27 cellular contexts compared by ENCODE assay signal in genomic region chr2:130918421-130918820, GRCh38.
"Had no signal": no experiment of that assay in that cellular context is flagged by ENCODE, and none has a peak within 500 bp of the region (broad histone marks: within the 10 kb centered on the region; RNA-seq: fewer than 3 reads in every experiment).

No MANE protein-coding gene starts in this region.

- ATAC-seq: esophagus mucosa; gastrocnemius medialis; left colon; left ventricle myocardium superior; lower lobe of right lung; naive thymus-derived CD8-positive, alpha-beta T cell; stimulated activated naive B cell treated with anti-CD40 and anti-IgM and Interleukin-4, amounts not matched to agents 10 μg/mL and 1 μg/mL and 100 μg/mL, for 72 hours had no signal

- H3K4me1 Mint-ChIP-seq: immature natural killer cell; naive thymus-derived CD8-positive, alpha-beta T cell; stimulated activated naive B cell treated with anti-CD40 and anti-IgM and Interleukin-4, amounts not matched to agents 10 μg/mL and 1 μg/mL and 100 μg/mL, for 72 hours had no signal

- H3K27ac Mint-ChIP-seq: endodermal cell; immature natural killer cell; progenitor cell of endocrine pancreas; stimulated activated naive B cell treated with anti-CD40 and anti-IgM and Interleukin-4, amounts not matched to agents 10 μg/mL and 1 μg/mL and 100 μg/mL, for 72 hours; stimulated activated naive CD8-positive, alpha-beta T cell treated with anti-CD3 and anti-CD28 coated beads, Interleukin-15, Interleukin-2, amounts not matched to agents 100 ng/mL and 50 ng/mL, for 24 hours had no signal

- H3K27me3 ChIP-seq: right lobe of liver, tibial nerve had no signal

- H3K9me3 Mint-ChIP-seq: endodermal cell; immature natural killer cell; naive thymus-derived CD8-positive, alpha-beta T cell; nephron progenitor cell; stimulated activated naive B cell treated with anti-CD40 and anti-IgM and Interleukin-4, amounts not matched to agents 10 μg/mL and 1 μg/mL and 100 μg/mL, for 72 hours; stimulated activated naive CD8-positive, alpha-beta T cell treated with anti-CD3 and anti-CD28 coated beads, Interleukin-15, Interleukin-2, amounts not matched to agents 100 ng/mL and 50 ng/mL, for 24 hours had no signal

- H3K4me3 Mint-ChIP-seq: endodermal cell; immature natural killer cell; naive thymus-derived CD8-positive, alpha-beta T cell; nephron progenitor cell; stimulated activated naive B cell treated with anti-CD40 and anti-IgM and Interleukin-4, amounts not matched to agents 10 μg/mL and 1 μg/mL and 100 μg/mL, for 72 hours; stimulated activated naive CD8-positive, alpha-beta T cell treated with anti-CD3 and anti-CD28 coated beads, Interleukin-15, Interleukin-2, amounts not matched to agents 100 ng/mL and 50 ng/mL, for 24 hours had no signal

- H3K36me3 Mint-ChIP-seq: immature natural killer cell; stimulated activated naive B cell treated with anti-CD40 and anti-IgM and Interleukin-4, amounts not matched to agents 10 μg/mL and 1 μg/mL and 100 μg/mL, for 72 hours had no signal

- H3K79me2 ChIP-seq: parathyroid adenoma had no signal

- H3K4me1 ChIP-seq: gastrocnemius medialis, lower lobe of right lung, parathyroid adenoma, right lobe of liver, tibial nerve, upper lobe of left lung had no signal

- H3K27ac ChIP-seq: epithelial cell of prostate, gastrocnemius medialis, lower lobe of right lung, neutrophil, parathyroid adenoma, right lobe of liver, thoracic aorta, tibial nerve, upper lobe of left lung had no signal

- H2AFZ ChIP-seq: parathyroid adenoma had no signal

- H3K36me3 ChIP-seq: gastrocnemius medialis, lower lobe of right lung, neutrophil, right lobe of liver, thoracic aorta, tibial nerve, upper lobe of left lung had no signal

- DNase-seq: effector CD8-positive, alpha-beta T cell; endodermal cell; foreskin fibroblast; gastrocnemius medialis; head of caudate nucleus; immature natural killer cell; islet precursor cell; kidney glomerular epithelial cell; left colon; left ventricle myocardium superior; lower lobe of right lung; naive thymus-derived CD8-positive, alpha-beta T cell; right lobe of liver; small intestine; stimulated activated CD4-positive, alpha-beta T cell treated with anti-CD3 and anti-CD28 coated beads, Interleukin-15, amount 100 ng/mL, for 24 hours; stimulated activated CD4-positive, alpha-beta T cell treated with anti-CD3 and anti-CD28 coated beads, Interleukin-2, amount 100 ng/mL, for 48 hours; stimulated activated naive B cell treated with anti-CD40 and anti-IgM and Interleukin-4, amounts not matched to agents 10 μg/mL and 1 μg/mL and 100 μg/mL, for 72 hours had no signal

- H3K4me3 ChIP-seq: gastrocnemius medialis, lower lobe of right lung, right lobe of liver, thoracic aorta, tibial nerve, upper lobe of left lung had no signal
